In genomic region chr9:79471577-79472543, GRCh38 we compare ENCODE assay signal across 8 cellular contexts.
A peak's percentile ranks its signal among the peaks of the same experiment; 100 is the strongest.
DNase-seq lines count a peak whose midpoint lies in the region; ATAC-seq, FAIRE-seq and TF ChIP-seq lines count a peak whose summit lies in the region.

No MANE protein-coding gene starts in this region.

- H3K27me3 ChIP-seq in GM23248 (replicated peaks; ENCODE audit: insufficient read depth) (0 out of 2 replicates have a peak, but pooled peaks cover 3% of the 10 kb centered on the region), WERI-Rb-1 (ENCODE audit: insufficient read depth, low read depth, severe bottlenecking) (no peaks in the 10 kb centered on the region), small intestine (ENCODE audit: control insufficient read depth in 2 of 2, insufficient read depth in 2 of 2, low read length in 2 of 2) (no peaks in the 10 kb centered on the region)

- H3K9me3 ChIP-seq in GM23248 (ENCODE audit: low read depth) (no peaks in the 10 kb centered on the region), WERI-Rb-1 (ENCODE audit: severe bottlenecking) (no peaks in the 10 kb centered on the region), small intestine (ENCODE audit: control insufficient read depth, low read depth) (no peaks in the 10 kb centered on the region)

- H3K9me2 ChIP-seq in GM23248 (ENCODE audit: insufficient read depth) = no peaks in the 10 kb centered on the region

- no peaks in the 10 kb centered on the region for H3F3A ChIP-seq in GM23248 (ENCODE audit: insufficient read depth)

- intact Hi-C loops in head of caudate nucleus (cut with DNase I) = no loop called here

- peak; percentile 59 for DNase-seq in AG20443 (ENCODE audit: low spot score)
- DNase-seq in GM23248 = peak; percentile 59
- DNase-seq in WERI-Rb-1 = peak; percentile 23
- DNase-seq in head of caudate nucleus = peak; percentile 40 to 93 (median 80)
- peak; percentile 3 for DNase-seq in small intestine
- no peak for DNase-seq in NOMO-1 (lab: John Stamatoyannopoulos, UW; ENCODE audit: unreplicated experiment in 2 of 2)
- no peak for DNase-seq in DMS79 (lab: John Stamatoyannopoulos, UW)

- no peak overlapping the region for H3K9ac ChIP-seq in GM23248

- no peak for ATAC-seq in HG03378 (IDR thresholded peaks at IDR 0.05; ENCODE audit: unreplicated experiment)

- H3K79me2 ChIP-seq in GM23248 (ENCODE audit: insufficient read depth) = no peaks in the 10 kb centered on the region

- H3K4me3 ChIP-seq in GM23248 = no peak overlapping the region
- H3K4me3 ChIP-seq in WERI-Rb-1 (ENCODE audit: low read depth, low read length) = no peak overlapping the region
- H3K4me3 ChIP-seq in small intestine (ENCODE audit: low read depth in 1 of 2, low read length in 2 of 2) = no peak overlapping the region

- no peaks in the 10 kb centered on the region for H3K36me3 ChIP-seq in GM23248 (ENCODE audit: low read depth)
- no peaks in the 10 kb centered on the region for H3K36me3 ChIP-seq in WERI-Rb-1
- no peaks in the 10 kb centered on the region for H3K36me3 ChIP-seq in small intestine (ENCODE audit: control insufficient read depth in 2 of 2, insufficient read depth in 2 of 2, low read length in 2 of 2)

- H4K20me1 ChIP-seq in GM23248 (ENCODE audit: insufficient read depth) = no peaks in the 10 kb centered on the region

- no peak overlapping the region for H2AFZ ChIP-seq in GM23248

- FAIRE-seq in small intestine (lab: Jason Lieb, UNC) = no peak

- in situ Hi-C loops in GM23248 (cut with MboI) = no loop called here

- TF ChIP-seq CTCF in WERI-Rb-1 (IDR thresholded peaks at IDR 0.05; ENCODE audit: low read depth, low read length) = peak; percentile 42; the same call in 1 of the 2 replicates

- 37 to 43% methylated on average over 2 of the region's 2 CpGs for WGBS in GM23248 (ENCODE audit: low coverage in 1 of 2, low lambda C conversion rate in 2 of 2, missing lambda C conversion rate in 2 of 2), 2 experiments
- 83 to 88% (median 84%) methylated on average over 2 of the region's 2 CpGs for WGBS in small intestine, 3 donors

- H3K4me2 ChIP-seq in GM23248 (ENCODE audit: unreplicated experiment) = no peak overlapping the region

- no peak overlapping the region for H3K27ac ChIP-seq in GM23248
- no peak overlapping the region for H3K27ac ChIP-seq in WERI-Rb-1
- H3K27ac ChIP-seq in small intestine (ENCODE audit: low read depth in 1 of 2, low read length in 1 of 2) = no peak overlapping the region

- H3K4me1 ChIP-seq in GM23248 (ENCODE audit: insufficient read depth) = no peaks in the 10 kb centered on the region
- no peaks in the 10 kb centered on the region for H3K4me1 ChIP-seq in small intestine (ENCODE audit: control insufficient read depth in 2 of 2, insufficient read depth in 1 of 2, low read depth in 1 of 2, low read length in 1 of 2)

Comparison
In these comparisons a context has a peak if more than half of its experiments do, and no peak if none do; other contexts are left out.
1. DNase-seq: peak in AG20443 (single experiment), GM23248 (single experiment), WERI-Rb-1 (single experiment), head of caudate nucleus (42 of 42) and small intestine (single experiment); none in NOMO-1 (0 of 2) and DMS79 (single experiment).